In the genomic region with DNA sequence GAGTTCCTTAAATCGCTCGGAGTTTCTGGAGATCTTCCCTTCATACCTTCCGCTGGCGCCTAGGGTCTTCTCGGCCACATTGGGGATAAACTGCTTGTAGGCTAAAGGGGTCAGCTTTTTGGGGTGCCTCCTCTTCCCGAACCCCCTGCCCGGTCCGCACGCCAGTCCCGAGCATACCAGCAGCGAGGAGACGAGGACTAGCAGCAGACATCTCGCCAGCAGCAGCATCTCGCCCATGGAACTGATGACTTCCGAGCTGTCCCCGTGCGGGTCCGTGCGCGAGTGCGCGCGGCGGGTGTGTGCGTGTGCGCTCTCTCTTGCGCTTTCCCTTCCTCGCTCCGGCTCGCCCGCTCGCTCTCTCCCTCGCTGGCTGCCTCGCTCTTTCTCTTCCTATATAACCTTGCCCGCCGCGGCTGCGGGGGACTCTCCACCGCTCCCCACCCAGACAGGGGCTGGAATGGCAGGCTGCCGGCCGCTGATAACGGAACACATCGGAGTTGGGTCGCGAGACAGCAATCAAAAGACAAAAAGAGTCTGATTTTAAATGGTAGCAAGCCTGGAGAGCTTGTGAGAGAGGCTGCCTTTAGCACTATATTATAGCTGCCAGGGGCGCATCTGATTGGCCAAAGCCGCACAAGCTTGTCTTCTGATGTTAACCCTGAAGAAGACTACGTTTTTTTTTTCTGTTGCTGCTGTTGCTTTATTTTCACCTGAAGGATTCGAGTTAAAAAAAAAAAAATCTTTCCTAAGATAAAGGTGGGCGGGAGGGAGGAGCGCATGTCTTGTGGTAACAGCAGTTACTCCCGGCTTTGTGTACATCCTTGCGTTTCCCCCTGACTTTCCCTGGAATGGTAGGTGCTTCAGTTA, we compare ENCODE assay signal across 8 cellular contexts. TPM values are rescaled to one million over a fixed set of nuclear protein-coding genes. Genes with fewer than 3 reads are reported as not detected.
DNase-seq lines count a peak whose midpoint lies in the region; ATAC-seq and TF ChIP-seq lines count a peak whose summit lies in the region.

Gene SHH (minus strand): TSS at position 569 of the 867 bp plus-strand sequence. CDS start 341 bp downstream, at position 228.

- no peak within 1 kb of the TSS for H2AFZ ChIP-seq in MM.1S (ENCODE audit: low read length)
- peak within 1 kb of the TSS; percentile 5 for H2AFZ ChIP-seq in neural cell (ENCODE audit: low read depth, low read length)

- H3K4me1 ChIP-seq in CD8-positive, alpha-beta T cell (ENCODE audit: insufficient read depth, low read length): no peaks in the 10 kb centered on the region
- no peaks in the 10 kb centered on the region for H3K4me1 ChIP-seq in MM.1S (ENCODE audit: low read length)
- no peaks in the 10 kb centered on the region for H3K4me1 ChIP-seq in endodermal cell (ENCODE audit: control insufficient read depth, insufficient read depth, low read length)
- peaks cover 16% of the 10 kb centered on the region for H3K4me1 ChIP-seq in testis

- H3K27me3 ChIP-seq in CD8-positive, alpha-beta T cell (ENCODE audit: insufficient read depth, low read length): peaks cover 18% of the 10 kb centered on the region
- H3K27me3 ChIP-seq in MM.1S (replicated peaks; ENCODE audit: insufficient read depth, low read length) (peaks cover 86% of the 10 kb centered on the region), endodermal cell (ENCODE audit: control insufficient read depth, insufficient read depth, low read length, poor library complexity, severe bottlenecking) (peaks cover 86% of the 10 kb centered on the region), neural cell (ENCODE audit: insufficient read depth, low read depth, low read length) (peaks cover 85% of the 10 kb centered on the region), testis (no peaks in the 10 kb centered on the region)

- H3K27ac ChIP-seq in CD8-positive, alpha-beta T cell (ENCODE audit: low read depth, low read length): no peak within 1 kb of the TSS
- H3K27ac ChIP-seq in MM.1S (ENCODE audit: low read length): no peak within 1 kb of the TSS
- H3K27ac ChIP-seq in endodermal cell (ENCODE audit: low read depth, low read length): no peak within 1 kb of the TSS
- no peak within 1 kb of the TSS for H3K27ac ChIP-seq in neural cell (ENCODE audit: low read length)
- H3K27ac ChIP-seq in testis: no peak within 1 kb of the TSS

- peak; percentile 64 for TF ChIP-seq RAD21 in neural cell (conservative IDR thresholded peaks at IDR 0.05)

- no peak for ATAC-seq in CD8-positive, alpha-beta T cell
- ATAC-seq in HG02571 (IDR thresholded peaks at IDR 0.05; ENCODE audit: unreplicated experiment) (no peak), T-cell (replicated peaks in 1 of 4) (no peak)

- intact Hi-C loops in CD8-positive, alpha-beta T cell (cut with DNase I, micrococcal nuclease): no loop called here
- intact Hi-C loops in testis (cut with DNase I; ENCODE audit: low total_unique reads): no loop called here

- no peak within 1 kb of the TSS for H3K27ac Mint-ChIP-seq in CD8-positive, alpha-beta T cell
- H3K27ac Mint-ChIP-seq in endodermal cell (no peak within 1 kb of the TSS), T-cell (no peak within 1 kb of the TSS)

- peaks cover 54% of the 10 kb centered on the region for H3K27me3 Mint-ChIP-seq in CD8-positive, alpha-beta T cell (ENCODE audit: low read depth)
- H3K27me3 Mint-ChIP-seq in endodermal cell (ENCODE audit: insufficient read depth): peaks cover 78% of the 10 kb centered on the region
- H3K27me3 Mint-ChIP-seq in T-cell: peaks cover 43 to 67% of the 10 kb centered on the region in 2 donors

- no peaks in the 10 kb centered on the region for H3K36me3 Mint-ChIP-seq in CD8-positive, alpha-beta T cell
- H3K36me3 Mint-ChIP-seq in endodermal cell (ENCODE audit: low read depth) (no peaks in the 10 kb centered on the region), T-cell (no peaks in the 10 kb centered on the region)

- no peak for TF ChIP-seq POLR2A in testis (IDR thresholded peaks at IDR 0.05)

- H3K9me2 ChIP-seq in MM.1S (replicated peaks; ENCODE audit: insufficient read depth, low read length): no peaks in the 10 kb centered on the region
- H3K9me2 ChIP-seq in neural cell (ENCODE audit: insufficient read depth, low read length): no peaks in the 10 kb centered on the region

- no peaks in the 10 kb centered on the region for H4K20me1 ChIP-seq in MM.1S (ENCODE audit: insufficient read depth, low read length)
- H4K20me1 ChIP-seq in neural cell (ENCODE audit: insufficient read depth): no peaks in the 10 kb centered on the region

- no peak for TF ChIP-seq CTCF in CD8-positive, alpha-beta T cell (IDR thresholded peaks at IDR 0.05)
- TF ChIP-seq CTCF in MM.1S (IDR thresholded peaks at IDR 0.05; ENCODE audit: low read length) (no peak), endodermal cell (conservative IDR thresholded peaks at IDR 0.05) (no peak), neural cell (IDR thresholded peaks at IDR 0.05; ENCODE audit: poor library complexity, severe bottlenecking) (no peak), testis (IDR thresholded peaks at IDR 0.05) (no peak)

- WGBS in endodermal cell (ENCODE audit: insufficient coverage in 1 of 2, insufficient read length in 1 of 2), 2 experiments: 1 to 2% methylated on average over 26 to 53 of the region's 53 CpGs
- 0 to 1% methylated on average over 41 to 53 of the region's 53 CpGs for WGBS in testis, 2 donors

- CTCF ChIA-PET in CD8-positive, alpha-beta T cell (lab: Charles Lee): no interaction called here
- CTCF ChIA-PET in T-cell (lab: Charles Lee): interaction anchor here in 1 of 2 donors (0.6 to 0.7 kb wide), 4 partner anchors 9 to 428 kb away, joined by 3 to 5 read pairs (median 4); no protein-coding TSS in a partner anchor

- H3K9me3 ChIP-seq in CD8-positive, alpha-beta T cell (ENCODE audit: low read length): no peaks in the 10 kb centered on the region
- H3K9me3 ChIP-seq in MM.1S (replicated peaks; ENCODE audit: insufficient read depth, low read length) (no peaks in the 10 kb centered on the region), endodermal cell (ENCODE audit: control insufficient read depth, low read length) (no peaks in the 10 kb centered on the region), neural cell (ENCODE audit: low read length) (no peaks in the 10 kb centered on the region), testis (no peaks in the 10 kb centered on the region)

- H3K79me2 ChIP-seq in MM.1S (ENCODE audit: low read length) (no peaks in the 10 kb centered on the region), neural cell (replicated peaks; ENCODE audit: insufficient read depth, low read length) (no peaks in the 10 kb centered on the region)

- peak within 1 kb of the TSS; percentile 2 for H3K4me3 Mint-ChIP-seq in CD8-positive, alpha-beta T cell
- peak within 1 kb of the TSS; percentile 57 for H3K4me3 Mint-ChIP-seq in endodermal cell
- H3K4me3 Mint-ChIP-seq in T-cell: peak within 1 kb of the TSS in 1 of 3 donors; percentile 62

- no peak within 1 kb of the TSS for H3K4me3 ChIP-seq in CD8-positive, alpha-beta T cell (ENCODE audit: low read depth, low read length)
- H3K4me3 ChIP-seq in MM.1S (ENCODE audit: low read length) (no peak within 1 kb of the TSS), endodermal cell (ENCODE audit: low read length) (peak within 1 kb of the TSS; percentile 78), neural cell (ENCODE audit: low read length) (peak within 1 kb of the TSS; percentile 67), testis (no peak within 1 kb of the TSS)

- no peak for DNase-seq in CD8-positive, alpha-beta T cell
- DNase-seq in MM.1S (peak; percentile 5), endodermal cell (peak; percentile 58), T-cell (no peak), testis (no peak), epidermal melanocyte (ENCODE audit: insufficient read length, low spot score) (no peak)

- H3K9me3 Mint-ChIP-seq in CD8-positive, alpha-beta T cell: no peaks in the 10 kb centered on the region
- H3K9me3 Mint-ChIP-seq in endodermal cell: no peaks in the 10 kb centered on the region
- no peaks in the 10 kb centered on the region for H3K9me3 Mint-ChIP-seq in T-cell

- H3F3A ChIP-seq in MM.1S (ENCODE audit: insufficient read depth, low read length) (no peaks in the 10 kb centered on the region), neural cell (ENCODE audit: insufficient read depth, low read length, poor library complexity, severe bottlenecking) (no peaks in the 10 kb centered on the region)

- H3K9ac ChIP-seq in MM.1S (ENCODE audit: low read length): no peak within 1 kb of the TSS
- peak within 1 kb of the TSS; percentile 21 for H3K9ac ChIP-seq in endodermal cell (ENCODE audit: extremely low read depth, low read length, poor library complexity, severe bottlenecking)
- H3K9ac ChIP-seq in neural cell (ENCODE audit: low read length): peak within 1 kb of the TSS; percentile 53

- H3K4me2 ChIP-seq in MM.1S (ENCODE audit: low read depth, low read length): no peak within 1 kb of the TSS
- peak within 1 kb of the TSS; percentile 71 for H3K4me2 ChIP-seq in neural cell (ENCODE audit: low read length)

- H3K36me3 ChIP-seq in CD8-positive, alpha-beta T cell (ENCODE audit: insufficient read depth, low read length): no peaks in the 10 kb centered on the region
- H3K36me3 ChIP-seq in MM.1S (replicated peaks; ENCODE audit: insufficient read depth, low read length): no peaks in the 10 kb centered on the region
- no peaks in the 10 kb centered on the region for H3K36me3 ChIP-seq in endodermal cell (ENCODE audit: control insufficient read depth, insufficient read depth, low read length)
- H3K36me3 ChIP-seq in neural cell (ENCODE audit: insufficient read depth, low read length): no peaks in the 10 kb centered on the region
- no peaks in the 10 kb centered on the region for H3K36me3 ChIP-seq in testis (ENCODE audit: low read depth, missing control alignments)

- POLR2A ChIA-PET in CD8-positive, alpha-beta T cell (lab: Charles Lee): no interaction called here
- POLR2A ChIA-PET in T-cell (lab: Charles Lee): no interaction called here

- no peak for TF ChIP-seq EP300 in neural cell (conservative IDR thresholded peaks at IDR 0.05; ENCODE audit: poor library complexity, severe bottlenecking)

- H3K4me1 Mint-ChIP-seq in CD8-positive, alpha-beta T cell (ENCODE audit: low read depth): peaks cover 20% of the 10 kb centered on the region
- H3K4me1 Mint-ChIP-seq in endodermal cell: peaks cover 22% of the 10 kb centered on the region
- peaks cover 21 to 38% (median 31%) of the 10 kb centered on the region in 3 donors for H3K4me1 Mint-ChIP-seq in T-cell

TF ChIP-seq in neural cell, 6 proteins besides CTCF, POLR2A, EP300 and RAD21 (continues in another document):
- TF ChIP-seq TAF1 (IDR thresholded peaks at IDR 0.05; ENCODE audit: low read depth) (peak; percentile 28), POLR2AphosphoS5 (IDR thresholded peaks at IDR 0.05) (peak; percentile 49), EZH2 (IDR thresholded peaks at IDR 0.05; ENCODE audit: borderline replicate concordance, insufficient read depth, low read length, poor library complexity, severe bottlenecking) (no peak)

RNA-seq across cellular contexts. Expression of gene SHH, which starts in this region (rescaled TPM):
- not detected for total RNA-seq in CD8-positive, alpha-beta T cell
- total RNA-seq in endodermal cell: 1 to 10 TPM in 1 of 2 donors, under 1 TPM in 1; 0.99 to 1.6 TPM
- polyA plus RNA-seq in endodermal cell (2013, experiment 1 of 2): 0.93 TPM
- 0.41 TPM for polyA plus RNA-seq in endodermal cell (2013, experiment 2 of 2)
- 1.2 and 1.5 TPM in 2 replicates for polyA plus RNA-seq in neural cell
- 1.7 and 2.0 TPM in 2 replicates for polyA minus RNA-seq in neural cell
- total RNA-seq in T-cell: under 1 TPM in 1 of 5 donors, not detected in 4; 0.06 TPM
- under 1 TPM in 1 of 2 donors, not detected in 1; 0.06 TPM for total RNA-seq in testis
- 1.0 TPM for polyA plus RNA-seq in testis (ENCODE audit: insufficient read depth, low read depth, low replicate concordance)

Comparison
In these comparisons a context has a peak if more than half of its experiments do, and no peak if none do; other contexts are left out.
1. DNase-seq: peak in MM.1S (single experiment) and endodermal cell (single experiment); none in CD8-positive, alpha-beta T cell (0 of 7), T-cell (0 of 34), testis (single experiment) and epidermal melanocyte (single experiment).
2. H3K4me3 ChIP-seq: peak in endodermal cell (single experiment) and neural cell (single experiment); none in CD8-positive, alpha-beta T cell (single experiment), MM.1S (single experiment) and testis (0 of 2).